In the genomic region with DNA sequence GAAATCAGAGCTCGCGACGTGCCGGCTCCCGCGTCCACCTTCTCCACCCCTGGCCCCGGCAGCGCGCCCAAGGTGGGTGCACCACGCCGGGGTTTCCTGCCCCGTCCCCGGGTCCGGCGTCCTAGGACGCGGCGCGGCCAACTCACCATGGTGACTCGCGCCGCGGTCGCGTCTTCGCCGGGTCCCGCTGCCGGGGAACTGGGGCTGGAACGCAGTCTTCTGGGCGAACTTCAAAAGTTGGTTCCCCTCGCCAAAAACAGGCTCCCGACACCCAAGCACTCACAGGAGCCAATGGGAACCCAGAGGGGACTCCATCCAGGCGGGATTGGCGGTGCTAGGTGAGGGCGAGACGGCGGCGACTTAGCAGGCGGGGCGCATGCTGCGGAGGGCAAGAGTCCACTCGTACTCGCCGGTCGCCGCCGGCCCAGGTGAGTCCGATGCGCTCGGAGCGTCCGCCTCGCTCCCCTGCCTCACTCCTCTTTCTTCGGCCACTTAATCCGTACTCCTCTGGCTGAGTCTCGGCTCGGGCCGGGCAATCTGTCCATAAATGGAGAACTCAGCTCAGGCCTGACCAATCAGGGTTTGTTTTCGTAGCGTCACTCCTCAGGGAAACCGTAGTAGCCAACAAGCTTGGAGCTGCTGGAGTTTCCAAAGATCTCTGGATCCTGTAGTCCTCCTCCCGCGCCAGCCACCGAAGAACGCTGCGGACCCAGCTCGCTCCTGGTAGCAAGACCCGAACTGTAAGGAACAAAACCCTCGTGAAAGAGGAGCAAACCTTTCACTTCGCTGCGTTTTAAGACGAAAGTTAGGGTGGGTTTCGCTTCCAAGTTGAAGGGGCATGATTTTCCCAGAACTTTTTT, we compare ENCODE assay signal across 7 cellular contexts. TPM values are rescaled to one million over a fixed set of nuclear protein-coding genes. Genes with fewer than 3 reads are reported as not detected.
DNase-seq lines count a peak whose midpoint lies in the region; ATAC-seq and TF ChIP-seq lines count a peak whose summit lies in the region.

A gene (minus strand): TSS at position 520 of the 860 bp plus-strand sequence. CDS start 371 bp downstream, at position 149.

- POLR2A ChIA-PET in HEK293T (lab: Yijun Ruan, JAX), result interaction anchor here (0.7 to 1.6 kb wide), 6 partner anchors 10 to 149 kb away, joined by 3 to 7 read pairs (median 4); a partner anchor contains a TSS

- H3K9ac ChIP-seq in iPS-20b (ENCODE audit: low read depth, low read length), result peak within 1 kb of the TSS; percentile 87

- intact Hi-C loops in sciatic nerve (cut with DNase I), result no loop called here

- no peak for TF ChIP-seq CTCF in GM12865 (IDR thresholded peaks at IDR 0.05; ENCODE audit: insufficient read depth, low read depth, low read length, missing control alignments)

- no peaks in the 10 kb centered on the region for H3K36me3 ChIP-seq in iPS-20b (ENCODE audit: insufficient read depth, low read depth, low read length)

- peaks cover 5% of the 10 kb centered on the region; the same call in 1 of the 2 replicates for H3K4me1 ChIP-seq in iPS-20b (ENCODE audit: insufficient read depth, low read length)

- no peaks in the 10 kb centered on the region for H3K9me3 ChIP-seq in iPS-20b (ENCODE audit: insufficient read depth, low read depth, low read length)

- H3K4me3 ChIP-seq in GM12865 (ENCODE audit: low read depth, low read length) (peak within 1 kb of the TSS; percentile 70), iPS-20b (ENCODE audit: low read length) (peak within 1 kb of the TSS; percentile 75)

- CTCF ChIA-PET in HEK293T (lab: Yijun Ruan, JAX), result no interaction called here

- DNase-seq in GM12865 (ENCODE audit: low read depth), result peak; percentile 90
- peak; percentile 85 for DNase-seq in HEK293T (ENCODE audit: extremely low spot score)
- DNase-seq in NCI-H1092 treated with DMSO at 0.1 percent for 48 hours (lab: John Stamatoyannopoulos, UW), result peak; percentile 49
- peak; percentile 93 to 96 for DNase-seq in SW 1271 (lab: John Stamatoyannopoulos, UW)
- peak; percentile 53 to 97 (median 90) for DNase-seq in caudate nucleus (lab: John Stamatoyannopoulos, UW)
- peak; percentile 91 for DNase-seq in sciatic nerve (ENCODE audit: low spot score)

- peak within 1 kb of the TSS; percentile 71 for H3K27ac ChIP-seq in caudate nucleus (ENCODE audit: low read depth, low read length)
- H3K27ac ChIP-seq in iPS-20b (ENCODE audit: low read length), result peak within 1 kb of the TSS; percentile 45

- ATAC-seq in sciatic nerve, result peak; percentile 98

- peaks cover 16% of the 10 kb centered on the region; the same call in 1 of the 2 replicates for H3K27me3 ChIP-seq in iPS-20b (ENCODE audit: insufficient read depth, low read length)

TF ChIP-seq in HEK293T, 16 proteins besides CTCF, POLR2A, EP300 and RAD21:
- TF ChIP-seq L3MBTL2 (conservative IDR thresholded peaks at IDR 0.05) (peak; percentile 90), FOXK2 (IDR thresholded peaks at IDR 0.05) (no peak), NFRKB (IDR thresholded peaks at IDR 0.05) (no peak), SUZ12 (IDR thresholded peaks at IDR 0.05) (no peak)

RNA-seq across cellular contexts. Expression of the gene that starts here (rescaled TPM):
- 146 TPM for total RNA-seq in sciatic nerve

Comparison
In these comparisons a context has a peak if more than half of its experiments do, and no peak if none do; other contexts are left out.
1. Peak in every context shown above with its lines: DNase-seq, ATAC-seq, H3K4me3 ChIP-seq and H3K27ac ChIP-seq.